1 cellular context compared by ENCODE assay signal in genomic region chr7:138472292-138473079, GRCh38.
A peak's percentile ranks its signal among the peaks of the same experiment; 100 is the strongest.
TF ChIP-seq lines count a peak whose summit lies in the region.

No MANE protein-coding gene starts in this region.

TF ChIP-seq in WTC11, 78 proteins besides CTCF, POLR2A, EP300 and RAD21 (continued from another document):
- TF ChIP-seq, protein P1, sequence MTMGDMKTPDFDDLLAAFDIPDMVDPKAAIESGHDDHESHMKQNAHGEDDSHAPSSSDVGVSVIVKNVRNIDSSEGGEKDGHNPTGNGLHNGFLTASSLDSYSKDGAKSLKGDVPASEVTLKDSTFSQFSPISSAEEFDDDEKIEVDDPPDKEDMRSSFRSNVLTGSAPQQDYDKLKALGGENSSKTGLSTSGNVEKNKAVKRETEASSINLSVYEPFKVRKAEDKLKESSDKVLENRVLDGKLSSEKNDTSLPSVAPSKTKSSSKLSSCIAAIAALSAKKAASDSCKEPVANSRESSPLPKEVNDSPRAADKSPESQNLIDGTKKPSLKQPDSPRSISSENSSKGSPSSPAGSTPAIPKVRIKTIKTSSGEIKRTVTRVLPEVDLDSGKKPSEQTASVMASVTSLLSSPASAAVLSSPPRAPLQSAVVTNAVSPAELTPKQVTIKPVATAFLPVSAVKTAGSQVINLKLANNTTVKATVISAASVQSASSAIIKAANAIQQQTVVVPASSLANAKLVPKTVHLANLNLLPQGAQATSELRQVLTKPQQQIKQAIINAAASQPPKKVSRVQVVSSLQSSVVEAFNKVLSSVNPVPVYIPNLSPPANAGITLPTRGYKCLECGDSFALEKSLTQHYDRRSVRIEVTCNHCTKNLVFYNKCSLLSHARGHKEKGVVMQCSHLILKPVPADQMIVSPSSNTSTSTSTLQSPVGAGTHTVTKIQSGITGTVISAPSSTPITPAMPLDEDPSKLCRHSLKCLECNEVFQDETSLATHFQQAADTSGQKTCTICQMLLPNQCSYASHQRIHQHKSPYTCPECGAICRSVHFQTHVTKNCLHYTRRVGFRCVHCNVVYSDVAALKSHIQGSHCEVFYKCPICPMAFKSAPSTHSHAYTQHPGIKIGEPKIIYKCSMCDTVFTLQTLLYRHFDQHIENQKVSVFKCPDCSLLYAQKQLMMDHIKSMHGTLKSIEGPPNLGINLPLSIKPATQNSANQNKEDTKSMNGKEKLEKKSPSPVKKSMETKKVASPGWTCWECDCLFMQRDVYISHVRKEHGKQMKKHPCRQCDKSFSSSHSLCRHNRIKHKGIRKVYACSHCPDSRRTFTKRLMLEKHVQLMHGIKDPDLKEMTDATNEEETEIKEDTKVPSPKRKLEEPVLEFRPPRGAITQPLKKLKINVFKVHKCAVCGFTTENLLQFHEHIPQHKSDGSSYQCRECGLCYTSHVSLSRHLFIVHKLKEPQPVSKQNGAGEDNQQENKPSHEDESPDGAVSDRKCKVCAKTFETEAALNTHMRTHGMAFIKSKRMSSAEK (CRISPR knock-in tag; IDR thresholded peaks at IDR 0.05; ENCODE audit: borderline replicate concordance): 0 out of 2 replicates have a peak, but pooled peaks have one; percentile 43
- no peak for TF ChIP-seq TEAD4 (CRISPR knock-in tag; IDR thresholded peaks at IDR 0.05)
- no peak for TF ChIP-seq ESRRA (CRISPR knock-in tag; IDR thresholded peaks at IDR 0.05; ENCODE audit: borderline replicate concordance)
- no peak for TF ChIP-seq ZNF396 (CRISPR knock-in tag; IDR thresholded peaks at IDR 0.05; ENCODE audit: borderline replicate concordance)
- TF ChIP-seq, protein P2, sequence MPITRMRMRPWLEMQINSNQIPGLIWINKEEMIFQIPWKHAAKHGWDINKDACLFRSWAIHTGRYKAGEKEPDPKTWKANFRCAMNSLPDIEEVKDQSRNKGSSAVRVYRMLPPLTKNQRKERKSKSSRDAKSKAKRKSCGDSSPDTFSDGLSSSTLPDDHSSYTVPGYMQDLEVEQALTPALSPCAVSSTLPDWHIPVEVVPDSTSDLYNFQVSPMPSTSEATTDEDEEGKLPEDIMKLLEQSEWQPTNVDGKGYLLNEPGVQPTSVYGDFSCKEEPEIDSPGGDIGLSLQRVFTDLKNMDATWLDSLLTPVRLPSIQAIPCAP (CRISPR knock-in tag; IDR thresholded peaks at IDR 0.05): no peak
- TF ChIP-seq JUN (CRISPR knock-in tag; IDR thresholded peaks at IDR 0.05): no peak
- TF ChIP-seq, protein P3, sequence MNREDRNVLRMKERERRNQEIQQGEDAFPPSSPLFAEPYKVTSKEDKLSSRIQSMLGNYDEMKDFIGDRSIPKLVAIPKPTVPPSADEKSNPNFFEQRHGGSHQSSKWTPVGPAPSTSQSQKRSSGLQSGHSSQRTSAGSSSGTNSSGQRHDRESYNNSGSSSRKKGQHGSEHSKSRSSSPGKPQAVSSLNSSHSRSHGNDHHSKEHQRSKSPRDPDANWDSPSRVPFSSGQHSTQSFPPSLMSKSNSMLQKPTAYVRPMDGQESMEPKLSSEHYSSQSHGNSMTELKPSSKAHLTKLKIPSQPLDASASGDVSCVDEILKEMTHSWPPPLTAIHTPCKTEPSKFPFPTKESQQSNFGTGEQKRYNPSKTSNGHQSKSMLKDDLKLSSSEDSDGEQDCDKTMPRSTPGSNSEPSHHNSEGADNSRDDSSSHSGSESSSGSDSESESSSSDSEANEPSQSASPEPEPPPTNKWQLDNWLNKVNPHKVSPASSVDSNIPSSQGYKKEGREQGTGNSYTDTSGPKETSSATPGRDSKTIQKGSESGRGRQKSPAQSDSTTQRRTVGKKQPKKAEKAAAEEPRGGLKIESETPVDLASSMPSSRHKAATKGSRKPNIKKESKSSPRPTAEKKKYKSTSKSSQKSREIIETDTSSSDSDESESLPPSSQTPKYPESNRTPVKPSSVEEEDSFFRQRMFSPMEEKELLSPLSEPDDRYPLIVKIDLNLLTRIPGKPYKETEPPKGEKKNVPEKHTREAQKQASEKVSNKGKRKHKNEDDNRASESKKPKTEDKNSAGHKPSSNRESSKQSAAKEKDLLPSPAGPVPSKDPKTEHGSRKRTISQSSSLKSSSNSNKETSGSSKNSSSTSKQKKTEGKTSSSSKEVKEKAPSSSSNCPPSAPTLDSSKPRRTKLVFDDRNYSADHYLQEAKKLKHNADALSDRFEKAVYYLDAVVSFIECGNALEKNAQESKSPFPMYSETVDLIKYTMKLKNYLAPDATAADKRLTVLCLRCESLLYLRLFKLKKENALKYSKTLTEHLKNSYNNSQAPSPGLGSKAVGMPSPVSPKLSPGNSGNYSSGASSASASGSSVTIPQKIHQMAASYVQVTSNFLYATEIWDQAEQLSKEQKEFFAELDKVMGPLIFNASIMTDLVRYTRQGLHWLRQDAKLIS (CRISPR knock-in tag; IDR thresholded peaks at IDR 0.05; ENCODE audit: borderline replicate concordance): no peak
